8 cellular contexts compared by ENCODE assay signal in genomic region chr7:99312316-99313203, GRCh38. TPM values are rescaled to one million over a fixed set of nuclear protein-coding genes. Genes with fewer than 3 reads are reported as not detected.
DNase-seq lines count a peak whose midpoint lies in the region; ATAC-seq and TF ChIP-seq lines count a peak whose summit lies in the region.

No MANE protein-coding gene starts in this region.

- peak; percentile 34 for DNase-seq in 8988T
- DNase-seq in NCI-H2081 treated with DMSO at 0.1 percent for 48 hours (lab: John Stamatoyannopoulos, UW), result peak; percentile 13
- DNase-seq in central memory CD4-positive, alpha-beta T cell, result peak; percentile 54
- peak; percentile 72 for DNase-seq in left lobe of liver (ENCODE audit: low spot score)
- DNase-seq in stimulated activated CD4-positive, alpha-beta T cell treated with anti-CD3 and anti-CD28 coated beads, Interleukin-4, amount 100 ng/mL, for 4 hours, result peak; percentile 57 to 67

- TF ChIP-seq CTCF in GM12873 (IDR thresholded peaks at IDR 0.05; ENCODE audit: insufficient read depth, low read depth, low read length, missing control alignments), result peak; percentile 83

- ATAC-seq in activated CD4-positive, CD25-positive, alpha-beta regulatory T cell treated with anti-CD3 and anti-CD28 coated beads, Interleukin-2, amount 50 U/mL, for 24 hours, result peak; percentile 34 to 51
- ATAC-seq in left lobe of liver (peak; percentile 98), GM21619 (IDR thresholded peaks at IDR 0.05; ENCODE audit: unreplicated experiment) (no peak)

RNA-seq across cellular contexts. Expression of gene ARPC1A, which starts 13.1 kb away (rescaled TPM):
- total RNA-seq in left lobe of liver, result 64.2 TPM

RNA-seq across cellular contexts. Expression of gene MYH16, which starts 39.9 kb away (rescaled TPM):
- not detected for total RNA-seq in left lobe of liver

Comparison
In these comparisons a context has a peak if more than half of its experiments do, and no peak if none do; other contexts are left out.
1. DNase-seq: peak in every context shown above with its lines; median percentile 72 in left lobe of liver; 62 in stimulated activated CD4-positive, alpha-beta T cell treated with anti-CD3 and anti-CD28 coated beads, Interleukin-4, amount 100 ng/mL, for 4 hours; 54 in central memory CD4-positive, alpha-beta T cell; 34 in 8988T; 13 in NCI-H2081 treated with DMSO at 0.1 percent for 48 hours.